Comparison of ENCODE assay signal across 10 cellular contexts in genomic region chr17:59804910-59805381, GRCh38.
DNase-seq lines count a peak whose midpoint lies in the region; ATAC-seq, FAIRE-seq and TF ChIP-seq lines count a peak whose summit lies in the region.
"Had no signal": no experiment of that assay in that cellular context is flagged by ENCODE, and none has a peak within 500 bp of the region (broad histone marks: within the 10 kb centered on the region; RNA-seq: fewer than 3 reads in every experiment).

No MANE protein-coding gene starts in this region.

- H3K27ac ChIP-seq in skin epidermis, result peak overlapping the region in 20 of 21 experiments; percentile 18 to 91 (median 75)

- intact Hi-C loops in posterior vena cava (cut with DNase I), result no loop called here

- no peak for TF ChIP-seq CTCF in fibroblast of mammary gland (conservative IDR thresholded peaks at IDR 0.05; ENCODE audit: control insufficient read depth, insufficient read depth, low read depth, low read length)

- H3K4me3 ChIP-seq in fibroblast of mammary gland (ENCODE audit: control insufficient read depth, low read depth, low read length) (no peak overlapping the region), skin epidermis (peak overlapping the region in 1 of 7 experiments; percentile 3)

- DNase-seq in GM18507 (ENCODE audit: extremely low spot score, insufficient read length, low read depth), result no peak
- peak; percentile 38 for DNase-seq in RCC 7860 (ENCODE audit: low spot score)
- peak; percentile 66 for DNase-seq in fibroblast of mammary gland (ENCODE audit: low read depth)
- no peak for DNase-seq in posterior vena cava (ENCODE audit: low spot score)
- no peak for DNase-seq in urothelium cell line (ENCODE audit: low spot score)
- no peak for DNase-seq in DMS79 (lab: John Stamatoyannopoulos, UW)

- no peak for ATAC-seq in HG02759 (IDR thresholded peaks at IDR 0.05; ENCODE audit: unreplicated experiment)
- ATAC-seq: HCT116, left lobe of liver had no signal

- FAIRE-seq in GM18507 (lab: Jason Lieb, UNC), result peak; percentile 60
- no peak for FAIRE-seq in RCC 7860 (lab: Jason Lieb, UNC)
- no peak for FAIRE-seq in urothelium cell line (lab: Jason Lieb, UNC)

Comparison
In these comparisons a context has a peak if more than half of its experiments do, and no peak if none do; other contexts are left out.
1. DNase-seq: peak in RCC 7860 (single experiment) and fibroblast of mammary gland (single experiment); none in GM18507 (single experiment), posterior vena cava (single experiment), urothelium cell line (single experiment) and DMS79 (single experiment).